8 cellular contexts compared by ENCODE assay signal in genomic region chr17:18260332-18261145, GRCh38. TPM values are rescaled to one million over a fixed set of nuclear protein-coding genes. Genes with fewer than 3 reads are reported as not detected.
DNase-seq lines count a peak whose midpoint lies in the region; ATAC-seq and TF ChIP-seq lines count a peak whose summit lies in the region.

A gene with protein sequence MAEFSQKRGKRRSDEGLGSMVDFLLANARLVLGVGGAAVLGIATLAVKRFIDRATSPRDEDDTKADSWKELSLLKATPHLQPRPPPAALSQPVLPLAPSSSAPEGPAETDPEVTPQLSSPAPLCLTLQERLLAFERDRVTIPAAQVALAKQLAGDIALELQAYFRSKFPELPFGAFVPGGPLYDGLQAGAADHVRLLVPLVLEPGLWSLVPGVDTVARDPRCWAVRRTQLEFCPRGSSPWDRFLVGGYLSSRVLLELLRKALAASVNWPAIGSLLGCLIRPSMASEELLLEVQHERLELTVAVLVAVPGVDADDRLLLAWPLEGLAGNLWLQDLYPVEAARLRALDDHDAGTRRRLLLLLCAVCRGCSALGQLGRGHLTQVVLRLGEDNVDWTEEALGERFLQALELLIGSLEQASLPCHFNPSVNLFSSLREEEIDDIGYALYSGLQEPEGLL (plus strand): TSS chr17:18260662. CDS start chr17:18262721, 2,059 bp downstream.

- DNase-seq in AG09319 (ENCODE audit: extremely low read depth, low read depth) = peak; percentile 82
- DNase-seq in NCI-H446 treated with DMSO at 0.1 percent for 48 hours (lab: John Stamatoyannopoulos, UW) = peak; percentile 77
- DNase-seq in activated CD4-positive, CD25-positive, alpha-beta regulatory T cell treated with anti-CD3 and anti-CD28 coated beads, Interleukin-2, amount 50 U/mL, for 72 hours = peak; percentile 90
- DNase-seq in cerebellum (ENCODE audit: low spot score) = peak; percentile 99
- DNase-seq in kidney epithelial cell (ENCODE audit: low read depth) = peak; percentile 89
- DNase-seq in stimulated activated CD4-positive, alpha-beta T cell treated with anti-CD3 and anti-CD28 coated beads, Interleukin-15, amount 100 ng/mL, for 24 hours = peak; percentile 96

- peaks cover 4% of the 10 kb centered on the region for H3K36me3 ChIP-seq in kidney epithelial cell (ENCODE audit: control insufficient read depth, insufficient read depth, low read length)

- TF ChIP-seq CTCF in AG09319 (IDR thresholded peaks at IDR 0.05; ENCODE audit: low read depth, low read length) (no peak), kidney epithelial cell (IDR thresholded peaks at IDR 0.05; ENCODE audit: insufficient read depth, low read length, poor library complexity, severe bottlenecking) (no peak)

- ATAC-seq in GM19023 (IDR thresholded peaks at IDR 0.05; ENCODE audit: unreplicated experiment) (peak; percentile 81), HG03280 (IDR thresholded peaks at IDR 0.05; ENCODE audit: unreplicated experiment) (peak; percentile 77)

- no peaks in the 10 kb centered on the region for H3K27me3 ChIP-seq in kidney epithelial cell (ENCODE audit: control insufficient read depth, insufficient read depth, low read length)

- peak within 1 kb of the TSS; percentile 89 for H3K4me3 ChIP-seq in kidney epithelial cell (ENCODE audit: low read depth, low read length)

RNA-seq across cellular contexts. Expression of the gene that starts here (rescaled TPM):
- total RNA-seq in cerebellum (23.1 TPM), kidney epithelial cell (29.6 and 78.8 TPM in 2 replicates)

Comparison
In these comparisons a context has a peak if more than half of its experiments do, and no peak if none do; other contexts are left out.
1. Peak in every context shown above with its lines: DNase-seq, ATAC-seq and H3K4me3 ChIP-seq.